Comparison of ENCODE assay signal across 12 cellular contexts in genomic region chr12:3261782-3262359, GRCh38.
A peak's percentile ranks its signal among the peaks of the same experiment; 100 is the strongest.
DNase-seq lines count a peak whose midpoint lies in the region; TF ChIP-seq lines count a peak whose summit lies in the region.
"Had no signal": no experiment of that assay in that cellular context is flagged by ENCODE, and none has a peak within 500 bp of the region (broad histone marks: within the 10 kb centered on the region; RNA-seq: fewer than 3 reads in every experiment).

No MANE protein-coding gene starts in this region.

- intact Hi-C loops in transverse colon (cut with DNase I; ENCODE audit: low total_unique reads), result no loop called here
- intact Hi-C loops in Calu3 (cut with micrococcal nuclease; ENCODE audit: unreplicated experiment), result no loop called here

- DNase-seq in Ammon's horn (ENCODE audit: low spot score) (peak; percentile 11), RKO (ENCODE audit: low spot score) (peak; percentile 1), fibroblast of lung (ENCODE audit: low read depth in 2 of 2) (peak in 1 of 2 donors; percentile 70), transverse colon (no peak), NCI-H1105 treated with DMSO at 0.1 percent for 48 hours (lab: John Stamatoyannopoulos, UW) (no peak), Calu3 (no peak)
- DNase-seq in activated CD8-positive, alpha-beta memory T cell treated with anti-CD3 and anti-CD28 coated beads, Interleukin-2, amount 50 U/mL, for 48 hours, result no peak
- DNase-seq: COR-L47; NCI-H526; stimulated activated CD4-positive, alpha-beta T cell treated with anti-CD3 and anti-CD28 coated beads, Interleukin-15, amount 100 ng/mL, for 24 hours had no signal

- no peak overlapping the region for H3K9ac ChIP-seq in fibroblast of lung (ENCODE audit: insufficient read depth, low read length)

- no peak for TF ChIP-seq POLR2A in transverse colon (IDR thresholded peaks at IDR 0.05)

- H3K4me3 Mint-ChIP-seq in nephron (peak overlapping the region in 1 of 3 experiments; percentile 51), Calu3 (ENCODE audit: low read depth, unreplicated experiment) (no peak overlapping the region)

- no peaks in the 10 kb centered on the region for H3K36me3 ChIP-seq in fibroblast of lung (ENCODE audit: control insufficient read depth, insufficient read depth, low read length)
- H3K36me3 ChIP-seq in transverse colon, result no peaks in the 10 kb centered on the region

- H3K27ac Mint-ChIP-seq in nephron, result peak overlapping the region in 2 of 3 experiments; percentile 31 to 41
- no peak overlapping the region for H3K27ac Mint-ChIP-seq in Calu3 (ENCODE audit: unreplicated experiment)

- peaks cover 2% of the 10 kb centered on the region for H3K4me1 ChIP-seq in fibroblast of lung (ENCODE audit: control insufficient read depth, extremely low read depth, insufficient read depth, low read length)
- peaks cover 0 to 10% (median 0%) of the 10 kb centered on the region in 4 donors for H3K4me1 ChIP-seq in transverse colon
- H3K4me1 ChIP-seq: suprapubic skin had no signal

- CTCF ChIA-PET in Calu3 (lab: Charles Lee), result interaction anchor here (1.4 kb wide), 1 partner anchor 13 kb away, joined by 3 read pairs; no protein-coding TSS in a partner anchor

- H2AFZ ChIP-seq in fibroblast of lung (ENCODE audit: low read length), result no peak overlapping the region

- no peaks in the 10 kb centered on the region for H3K36me3 Mint-ChIP-seq in nephron (ENCODE audit: low read depth)
- H3K36me3 Mint-ChIP-seq in Calu3 (ENCODE audit: insufficient read depth, unreplicated experiment), result no peaks in the 10 kb centered on the region

- H3K27me3 Mint-ChIP-seq in nephron (ENCODE audit: low read depth) (peaks cover 15% of the 10 kb centered on the region), Calu3 (ENCODE audit: unreplicated experiment) (peaks cover 66% of the 10 kb centered on the region)

- no peak overlapping the region for H3K27ac ChIP-seq in fibroblast of lung (ENCODE audit: insufficient read depth, low read length)
- no peak overlapping the region for H3K27ac ChIP-seq in transverse colon
- H3K27ac ChIP-seq: suprapubic skin had no signal

- H4K20me1 ChIP-seq in fibroblast of lung (ENCODE audit: control insufficient read depth, extremely low read depth, insufficient read depth, low read length), result no peaks in the 10 kb centered on the region

- TF ChIP-seq CTCF in fibroblast of lung (conservative IDR thresholded peaks at IDR 0.05 in 1 of 2, IDR thresholded peaks at IDR 0.05 in 1 of 2; ENCODE audit: low read depth in 1 of 2, low read length in 2 of 2) (peak; percentile 37 to 44), nephron (IDR thresholded peaks at IDR 0.05; ENCODE audit: unreplicated experiment in 3 of 3) (peak in 1 of 3 experiments; percentile 16), transverse colon (IDR thresholded peaks at IDR 0.05) (no peak), Calu3 (IDR thresholded peaks at IDR 0.05; ENCODE audit: unreplicated experiment) (no peak)

- BruUV-seq in Calu3 (replicated peaks; lab: Mats Ljungman, UMichigan), result no TSS peak

- H3K27me3 ChIP-seq in fibroblast of lung (ENCODE audit: control insufficient read depth, insufficient read depth, low read length), result peaks cover 7% of the 10 kb centered on the region
- H3K27me3 ChIP-seq in transverse colon, result no peaks in the 10 kb centered on the region
- H3K27me3 ChIP-seq: suprapubic skin had no signal

- H3K9me3 ChIP-seq in fibroblast of lung (ENCODE audit: control insufficient read depth, insufficient read depth, low read depth, low read length) (no peaks in the 10 kb centered on the region), transverse colon (no peaks in the 10 kb centered on the region)
- H3K9me3 ChIP-seq: suprapubic skin had no signal

- in situ Hi-C loops in transverse colon (cut with MboI; ENCODE audit: low pct_ligation_motif_present in 1 of 4, low pct_unique_long_range_greater_than_20kb in 1 of 4, low sequenced_read_pairs in 3 of 4), result loop anchor here in 1 of 4 donors (25.0 kb wide), 1 partner anchor 125 kb away; no protein-coding TSS in a partner anchor

- no peaks in the 10 kb centered on the region for H3K9me3 Mint-ChIP-seq in nephron
- no peaks in the 10 kb centered on the region for H3K9me3 Mint-ChIP-seq in Calu3 (ENCODE audit: low read depth, unreplicated experiment)

- TF ChIP-seq EP300 in transverse colon (IDR thresholded peaks at IDR 0.05; ENCODE audit: low read depth), result no peak

- 58% methylated on average over 11 of the region's 11 CpGs; no CpG with 5 or more reads in 1 of the 2 donors for WGBS in transverse colon (ENCODE audit: low coverage in 1 of 2), 2 donors

- H3K4me2 ChIP-seq in fibroblast of lung (ENCODE audit: extremely low read depth, insufficient read depth, low read length), result no peak overlapping the region

- H3K4me3 ChIP-seq in fibroblast of lung (replicated peaks in 1 of 4; ENCODE audit: control extremely low read depth in 1 of 4, insufficient read depth in 1 of 4, low read depth in 3 of 4, low read length in 4 of 4) (no peak overlapping the region), transverse colon (no peak overlapping the region)
- H3K4me3 ChIP-seq: suprapubic skin had no signal

- peaks cover 62% of the 10 kb centered on the region for H3K4me1 Mint-ChIP-seq in nephron
- H3K4me1 Mint-ChIP-seq in Calu3 (ENCODE audit: low read depth, unreplicated experiment), result no peaks in the 10 kb centered on the region

- H3K79me2 ChIP-seq in fibroblast of lung (ENCODE audit: control insufficient read depth, insufficient read depth, low read length), result no peaks in the 10 kb centered on the region

Comparison
In these comparisons a context has a peak if more than half of its experiments do, and no peak if none do; other contexts are left out.
1. DNase-seq: peak in Ammon's horn (single experiment) and RKO (single experiment); none in transverse colon (single experiment), NCI-H1105 treated with DMSO at 0.1 percent for 48 hours (single experiment), activated CD8-positive, alpha-beta memory T cell treated with anti-CD3 and anti-CD28 coated beads, Interleukin-2, amount 50 U/mL, for 48 hours (single experiment) and Calu3 (single experiment).
2. CTCF ChIP-seq: peak in fibroblast of lung (2 of 2); none in transverse colon (0 of 5) and Calu3 (single experiment).